16 cellular contexts compared by ENCODE assay signal in the genomic region with DNA sequence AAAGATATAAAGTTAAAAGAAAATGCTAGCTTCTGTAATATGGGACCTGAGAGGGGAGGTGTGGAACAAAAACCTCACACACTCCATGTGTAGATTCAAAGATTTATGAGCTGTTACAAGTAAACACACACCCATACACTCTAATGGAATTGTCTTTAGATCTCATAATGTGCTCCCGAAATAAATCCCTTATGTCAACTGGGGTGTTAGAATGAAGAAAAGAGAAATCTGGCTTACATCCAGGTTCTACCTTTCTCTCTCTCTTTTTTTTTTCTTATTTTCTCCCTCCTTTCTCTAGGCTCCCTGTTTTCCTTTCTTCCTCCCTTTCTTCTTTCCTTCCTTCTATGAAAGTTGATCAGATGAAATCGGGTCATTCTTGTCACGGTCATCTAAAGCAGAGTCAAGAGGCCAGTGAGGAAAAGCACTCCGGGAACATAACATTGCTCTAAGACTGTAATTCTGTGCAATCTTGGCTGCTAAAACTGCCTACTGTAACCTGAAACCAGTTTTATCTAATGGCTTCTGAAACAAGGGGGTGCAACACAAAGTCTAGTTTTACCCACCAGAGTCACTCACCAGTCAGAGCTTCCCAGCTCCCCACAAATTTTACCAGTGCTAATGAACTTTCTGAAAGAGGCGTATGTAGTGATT.
DNase-seq lines count a peak whose midpoint lies in the region; TF ChIP-seq lines count a peak whose summit lies in the region.
"Had no signal": no experiment of that assay in that cellular context is flagged by ENCODE, and none has a peak within 500 bp of the region (broad histone marks: within the 10 kb centered on the region; RNA-seq: fewer than 3 reads in every experiment).

No MANE protein-coding gene starts in this region.

- H3K4me3 Mint-ChIP-seq in MCF 10A (ENCODE audit: unreplicated experiment) = peak overlapping the region; percentile 5

- no TSS peak for BruUV-seq in MCF 10A (replicated peaks; lab: Mats Ljungman, UMichigan)

- H3K36me3 Mint-ChIP-seq in MCF 10A (ENCODE audit: insufficient read depth, unreplicated experiment) = no peaks in the 10 kb centered on the region

- H3K27ac Mint-ChIP-seq in MCF 10A (ENCODE audit: low read depth, unreplicated experiment) = peak overlapping the region; percentile 67

- H3K27me3 ChIP-seq in breast epithelium (no peaks in the 10 kb centered on the region), H7 (ENCODE audit: control insufficient read depth, insufficient read depth, low read length) (no peaks in the 10 kb centered on the region)
- H3K27me3 ChIP-seq: MG63, Peyer's patch, right lobe of liver, thyroid gland had no signal

- no peaks in the 10 kb centered on the region for H3K36me3 ChIP-seq in breast epithelium
- no peaks in the 10 kb centered on the region for H3K36me3 ChIP-seq in H7 (replicated peaks; ENCODE audit: control insufficient read depth, insufficient read depth, low read length)
- H3K36me3 ChIP-seq: MG63, Peyer's patch, right lobe of liver, thyroid gland had no signal

- POLR2A ChIA-PET in MCF 10A (lab: Yijun Ruan, JAX) = interaction anchor here (0.5 to 4.1 kb wide), 10 partner anchors 9 to 572 kb away, joined by 3 to 22 read pairs (median 6); no protein-coding TSS in a partner anchor

- TF ChIP-seq POLR2A in breast epithelium (IDR thresholded peaks at IDR 0.05) = no peak

- no peaks in the 10 kb centered on the region for H3K9me3 ChIP-seq in breast epithelium
- H3K9me3 ChIP-seq: A549, MG63, Peyer's patch, right lobe of liver, thyroid gland had no signal

- no peaks in the 10 kb centered on the region for H3K27me3 Mint-ChIP-seq in MCF 10A (ENCODE audit: insufficient read depth, unreplicated experiment)

- H3K9me3 Mint-ChIP-seq in MCF 10A (ENCODE audit: unreplicated experiment) = no peaks in the 10 kb centered on the region

- peaks cover 46% of the 10 kb centered on the region for H3K4me1 Mint-ChIP-seq in MCF 10A (ENCODE audit: insufficient read depth, unreplicated experiment)

- intact Hi-C loops in MCF 10A (cut with micrococcal nuclease) (no loop called here), breast epithelium (cut with DNase I; ENCODE audit: low total_unique reads) (no loop called here)

- TF ChIP-seq CTCF in MCF 10A (IDR thresholded peaks at IDR 0.05; ENCODE audit: unreplicated experiment) (no peak), breast epithelium (IDR thresholded peaks at IDR 0.05) (no peak), fibroblast of the aortic adventitia (IDR thresholded peaks at IDR 0.05; ENCODE audit: insufficient read depth, low read length) (no peak)

- H3K4me1 ChIP-seq in breast epithelium = no peaks in the 10 kb centered on the region
- H3K4me1 ChIP-seq: Peyer's patch, right lobe of liver, thyroid gland had no signal

- no peak overlapping the region for H3K27ac ChIP-seq in breast epithelium
- H3K27ac ChIP-seq: A549, Peyer's patch, right lobe of liver, thyroid gland had no signal

- H3K4me3 ChIP-seq in breast epithelium = no peak overlapping the region
- H3K4me3 ChIP-seq in fibroblast of the aortic adventitia (ENCODE audit: low read depth, low read length) = no peak overlapping the region
- no peak overlapping the region for H3K4me3 ChIP-seq in H7 (ENCODE audit: insufficient read depth, low read depth, low read length)
- H3K4me3 ChIP-seq: A549, MG63, Peyer's patch, right lobe of liver, thyroid gland had no signal

- CTCF ChIA-PET in MCF 10A (lab: Yijun Ruan, JAX) = interaction anchor here (0.8 kb wide), 1 partner anchor 39 kb away, joined by 3 read pairs; no protein-coding TSS in a partner anchor

- peak; percentile 60 for DNase-seq in MCF 10A (ENCODE audit: unreplicated experiment)
- no peak for DNase-seq in breast epithelium (ENCODE audit: low spot score in 2 of 2)
- DNase-seq in NCI-H748 (lab: John Stamatoyannopoulos, UW; ENCODE audit: unreplicated experiment) = peak; percentile 82
- peak; percentile 42 for DNase-seq in fibroblast of the aortic adventitia (ENCODE audit: low read depth)
- no peak for DNase-seq in AG08395 (ENCODE audit: low spot score)
- no peak for DNase-seq in H7
- DNase-seq in stimulated activated CD4-positive, alpha-beta T cell treated with anti-CD3 and anti-CD28 coated beads, Interleukin-12 subunit alpha, Interleukin-12 subunit beta, amount 100 ng/mL, for 4 hours = no peak
- DNase-seq in NOMO-1 (lab: John Stamatoyannopoulos, UW; ENCODE audit: unreplicated experiment in 2 of 2) = no peak
- DNase-seq: activated CD4-positive, alpha-beta T cell treated with anti-CD3 and anti-CD28 coated beads, Interleukin-2, amount 50 U/mL, for 1 hour; central memory CD4-positive, alpha-beta T cell; Peyer's patch; right lobe of liver; T-helper 2 cell; thyroid gland had no signal

Comparison
In these comparisons a context has a peak if more than half of its experiments do, and no peak if none do; other contexts are left out.
1. DNase-seq: peak in MCF 10A (single experiment), NCI-H748 (single experiment) and fibroblast of the aortic adventitia (single experiment); none in breast epithelium (0 of 2), AG08395 (single experiment), H7 (single experiment), stimulated activated CD4-positive, alpha-beta T cell treated with anti-CD3 and anti-CD28 coated beads, Interleukin-12 subunit alpha, Interleukin-12 subunit beta, amount 100 ng/mL, for 4 hours (single experiment) and NOMO-1 (0 of 2).